ENCODE assay signal across 11 cellular contexts in genomic region chr2:218517434-218518206, GRCh38. TPM values are rescaled to one million over a fixed set of nuclear protein-coding genes. Genes with fewer than 3 reads are reported as not detected.
DNase-seq lines count a peak whose midpoint lies in the region; ATAC-seq, FAIRE-seq and TF ChIP-seq lines count a peak whose summit lies in the region.
"Had no signal": no experiment of that assay in that cellular context is flagged by ENCODE, and none has a peak within 500 bp of the region (broad histone marks: within the 10 kb centered on the region; RNA-seq: fewer than 3 reads in every experiment).

No MANE protein-coding gene starts in this region.

- WGBS in K562 (ENCODE audit: insufficient coverage, low coverage, missing lambda C conversion rate): 60% methylated on average over 5 of the region's 5 CpGs
- WGBS in right cardiac atrium: 83% methylated on average over 5 of the region's 5 CpGs

- H3K4me1 ChIP-seq in K562 (replicated peaks in 1 of 2; ENCODE audit: control insufficient read depth in 2 of 2, insufficient read depth in 2 of 2, low read length in 2 of 2): no peaks in the 10 kb centered on the region
- no peaks in the 10 kb centered on the region for H3K4me1 ChIP-seq in right cardiac atrium (ENCODE audit: control insufficient read depth, insufficient read depth, low read length)

- no peak overlapping the region for H2AFZ ChIP-seq in K562 (ENCODE audit: low read depth, low read length)

- peaks cover 9% of the 10 kb centered on the region; the same call in 1 of the 3 replicates for H3K36me3 ChIP-seq in K562 (ENCODE audit: control insufficient read depth, insufficient read depth, low read length)

- DNase-seq in GM03348 (ENCODE audit: low spot score): peak; percentile 24
- DNase-seq in K562 (ENCODE audit: extremely low read depth in 1 of 4, low spot score in 3 of 4): no peak
- DNase-seq in occipital lobe (lab: John Stamatoyannopoulos, UW): no peak
- DNase-seq in NCI-H1436 treated with DMSO at 0.1 percent for 48 hours (lab: John Stamatoyannopoulos, UW): no peak
- DNase-seq in right cardiac atrium: no peak
- DNase-seq in CD1c-positive myeloid dendritic cell (ENCODE audit: extremely low spot score): no peak
- DNase-seq: activated naive CD8-positive, alpha-beta T cell treated with anti-CD3 and anti-CD28 coated beads, Interleukin-2, amount 10 ng/mL, durations not matched to agents 7 days and 5 days; posterior cingulate gyrus had no signal

- H3K4me2 ChIP-seq in K562 (ENCODE audit: insufficient read depth, low read length): no peak overlapping the region

- in situ Hi-C loops in K562 (cut with MboI): no loop called here

- no peak for TF ChIP-seq CTCF in K562 (IDR thresholded peaks at IDR 0.05 in 2 of 3, conservative IDR thresholded peaks at IDR 0.05 in 1 of 3; ENCODE audit: insufficient read depth in 2 of 3, low read depth in 1 of 3, low read length in 3 of 3)

- H3K27me3 ChIP-seq in K562 (ENCODE audit: control insufficient read depth in 2 of 2, insufficient read depth in 2 of 2, low read length in 2 of 2) (no peaks in the 10 kb centered on the region), right cardiac atrium (ENCODE audit: control insufficient read depth, insufficient read depth) (no peaks in the 10 kb centered on the region)

- no TSS peak for BruUV-seq in K562 (replicated peaks; lab: Mats Ljungman, UMichigan)

- no peaks in the 10 kb centered on the region for H4K20me1 ChIP-seq in K562 (replicated peaks; ENCODE audit: control insufficient read depth, insufficient read depth, low read length)

- no peaks in the 10 kb centered on the region for H3K9me1 ChIP-seq in K562 (ENCODE audit: control insufficient read depth, insufficient read depth, low read length)

- H3K27ac ChIP-seq in K562 (ENCODE audit: extremely low read depth, low read depth, low read length) (no peak overlapping the region), right cardiac atrium (ENCODE audit: low read length) (no peak overlapping the region)

- H3K79me2 ChIP-seq in K562 (ENCODE audit: control insufficient read depth, insufficient read depth, low read length): peaks cover 6% of the 10 kb centered on the region; the same call in 1 of the 3 replicates

- TF ChIP-seq EP300 in K562 (IDR thresholded peaks at IDR 0.05; ENCODE audit: low read length): no peak

- H3K9me3 ChIP-seq in K562 (replicated peaks; ENCODE audit: control insufficient read depth, insufficient read depth, low read depth, low read length) (no peaks in the 10 kb centered on the region), right cardiac atrium (ENCODE audit: control insufficient read depth, low read length) (no peaks in the 10 kb centered on the region)

- ATAC-seq in GM19397 (IDR thresholded peaks at IDR 0.05; ENCODE audit: unreplicated experiment) (peak; percentile 52), HG03135 (IDR thresholded peaks at IDR 0.05; ENCODE audit: unreplicated experiment) (peak; percentile 54), K562 (no peak), right cardiac atrium (no peak)
- ATAC-seq: left lobe of liver had no signal

- no peak overlapping the region for H3K9ac ChIP-seq in K562 (ENCODE audit: insufficient read depth in 1 of 2, low read depth in 2 of 2, low read length in 2 of 2)

- CTCF ChIA-PET in K562 (lab: Yijun Ruan, JAX; ENCODE audit: low intra/inter-chr PET ratio): no interaction called here

- no peak for TF ChIP-seq POLR2A in K562 (conservative IDR thresholded peaks at IDR 0.05)

- no peak for FAIRE-seq in K562 (lab: Jason Lieb, UNC)

- H3K4me3 ChIP-seq in K562 (no peak overlapping the region), right cardiac atrium (ENCODE audit: low read length) (no peak overlapping the region)

- intact Hi-C loops in K562 (cut with micrococcal nuclease): loop anchor here (2.0 kb wide), 1 partner anchor 217 kb away; no protein-coding TSS in a partner anchor
- intact Hi-C loops in right cardiac atrium (cut with DNase I): no loop called here

- TF ChIP-seq RAD21 in K562 (CRISPR knock-in tag; conservative IDR thresholded peaks at IDR 0.05 in 1 of 2, IDR thresholded peaks at IDR 0.05 in 1 of 2): no peak

- POLR2A ChIA-PET in K562 (lab: Yijun Ruan, JAX): no interaction called here

TF ChIP-seq in K562, 482 proteins besides CTCF, POLR2A, EP300 and RAD21:
- peak; percentile 72 for TF ChIP-seq PKNOX1 (IDR thresholded peaks at IDR 0.05)
- no peak for TF ChIP-seq ZNF830 (CRISPR knock-in tag; IDR thresholded peaks at IDR 0.05)

RNA-seq across cellular contexts. Expression of gene USP37, which starts 50.5 kb away (rescaled TPM):
- total RNA-seq in K562 (2011; cell fraction: chromatin; rRNA removed; ENCODE audit: low replicate concordance): 28.1 and 77.2 TPM in 2 replicates
- total RNA-seq in K562 (2011; cell fraction: nucleolus; rRNA removed): 8.3 and 18.9 TPM in 2 replicates
- total RNA-seq in K562 (2011; cell fraction: nucleoplasm; rRNA removed): 24.1 and 25.7 TPM in 2 replicates
- 5.7 and 8.5 TPM in 2 replicates for total RNA-seq in K562 (2014; rRNA removed)
- 14.2 and 16.5 TPM in 2 replicates for total RNA-seq in K562 (2014; rRNA removed; fragmentation: Illumina TruSeq; extraction: Trizol)
- total RNA-seq in K562 (2015; rRNA removed; fragmentation: Illumina TruSeq; extraction: Trizol): 12.6 and 14.1 TPM in 2 replicates
- total RNA-seq in K562 (2021): 12.8 and 15.0 TPM in 2 replicates
- 7.2 and 9.0 TPM in 2 replicates for polyA plus RNA-seq in K562 (2011; rRNA removed)
- polyA plus RNA-seq in K562 (2011; cell fraction: cytosol; rRNA removed): 1.00 and 2.5 TPM in 2 replicates
- 7.7 and 8.7 TPM in 2 replicates for polyA plus RNA-seq in K562 (2011; cell fraction: nucleus; rRNA removed)
- 3.5 and 4.0 TPM in 2 replicates for polyA plus RNA-seq in K562 (2012)
- 6.0 and 6.9 TPM in 2 replicates for polyA plus RNA-seq in K562 (2014; fragmentation: Illumina TruSeq; extraction: Trizol)
- polyA plus RNA-seq in K562 (2014; fragmentation: Nextera tagmentation; extraction: Ambion mirVana): 1 to 10 TPM; 2.0 to 2.8 TPM
- 4.8 and 5.0 TPM in 2 replicates for polyA plus RNA-seq in K562 (2014; rRNA removed)
- polyA minus RNA-seq in K562 (2011; rRNA and poly(A)+ RNA removed): 28.7 and 36.1 TPM in 2 replicates
- polyA minus RNA-seq in K562 (2011; cell fraction: cytosol; rRNA and poly(A)+ RNA removed): 10.8 and 18.3 TPM in 2 replicates
- polyA minus RNA-seq in K562 (2011; cell fraction: nucleus; rRNA and poly(A)+ RNA removed): 11.8 and 31.5 TPM in 2 replicates
- 38.7 TPM for total RNA-seq in occipital lobe
- total RNA-seq in right cardiac atrium: 1 to 10 TPM; 6.1 to 9.9 (median 7.6) TPM
- 1.7 TPM for polyA plus RNA-seq in right cardiac atrium

RNA-seq across cellular contexts. Expression of gene CNOT9, which starts 51.0 kb away (rescaled TPM):
- total RNA-seq in K562 (2011; cell fraction: chromatin; rRNA removed; ENCODE audit: low replicate concordance): 44.5 and 73.8 TPM in 2 replicates
- total RNA-seq in K562 (2011; cell fraction: nucleolus; rRNA removed): 24.5 and 28.0 TPM in 2 replicates
- total RNA-seq in K562 (2011; cell fraction: nucleoplasm; rRNA removed): 45.1 and 81.1 TPM in 2 replicates
- total RNA-seq in K562 (2014; rRNA removed) (40.9 and 48.3 TPM in 2 replicates), K562 (2014; rRNA removed; fragmentation: Illumina TruSeq; extraction: Trizol) (47.7 and 51.1 TPM in 2 replicates), K562 (2015; rRNA removed; fragmentation: Illumina TruSeq; extraction: Trizol) (48.4 and 50.8 TPM in 2 replicates), K562 (2021) (50.7 and 51.6 TPM in 2 replicates), occipital lobe (39.6 TPM), right cardiac atrium (10 to 100 TPM; 16.0 to 24.7 (median 19.3) TPM)
- polyA plus RNA-seq in K562 (2011; rRNA removed) (68.1 and 82.6 TPM in 2 replicates), K562 (2014; fragmentation: Illumina TruSeq; extraction: Trizol) (43.3 and 46.7 TPM in 2 replicates), K562 (2014; fragmentation: Nextera tagmentation; extraction: Ambion mirVana) (10 to 100 TPM; 19.0 to 27.4 TPM), K562 (2014; rRNA removed) (33.4 and 42.8 TPM in 2 replicates), right cardiac atrium (14.5 TPM)
- polyA plus RNA-seq in K562 (2011; cell fraction: cytosol; rRNA removed): 45.8 and 48.2 TPM in 2 replicates
- 62.8 and 76.2 TPM in 2 replicates for polyA plus RNA-seq in K562 (2011; cell fraction: nucleus; rRNA removed)
- polyA plus RNA-seq in K562 (2012): 26.9 and 31.4 TPM in 2 replicates
- 98.0 and 123 TPM in 2 replicates for polyA minus RNA-seq in K562 (2011; rRNA and poly(A)+ RNA removed)
- polyA minus RNA-seq in K562 (2011; cell fraction: cytosol; rRNA and poly(A)+ RNA removed): 48.5 and 68.3 TPM in 2 replicates
- 28.5 and 47.8 TPM in 2 replicates for polyA minus RNA-seq in K562 (2011; cell fraction: nucleus; rRNA and poly(A)+ RNA removed)

Comparison
In these comparisons a context has a peak if more than half of its experiments do, and no peak if none do; other contexts are left out.
1. ATAC-seq: peak in GM19397 (single experiment) and HG03135 (single experiment); none in K562 (single experiment) and right cardiac atrium (0 of 2).